1 cellular context compared by ENCODE assay signal in the genomic region with DNA sequence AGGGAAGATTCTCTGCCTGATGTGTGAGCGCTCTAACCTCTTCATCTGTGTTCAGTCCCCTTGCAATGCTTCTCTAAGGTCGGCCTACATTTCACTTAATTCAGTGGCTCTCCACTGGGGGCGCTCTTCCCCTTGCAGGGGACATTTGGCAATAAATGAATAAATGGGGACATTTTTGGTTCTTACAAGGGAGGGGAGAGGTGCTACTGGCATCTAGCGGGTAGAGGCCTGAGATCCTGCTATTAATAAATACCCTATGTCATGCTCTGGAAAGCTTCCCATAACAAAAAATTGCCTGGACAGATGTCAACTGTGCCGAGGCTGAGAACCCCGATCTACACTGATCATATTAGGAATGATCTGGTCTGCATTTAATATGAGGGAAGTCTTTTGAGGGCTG.
TF ChIP-seq lines count a peak whose summit lies in the region.

No MANE protein-coding gene starts in this region.

TF ChIP-seq in WTC11, 78 proteins besides CTCF, POLR2A, EP300 and RAD21 (continued from another document):
- TF ChIP-seq CBFB (CRISPR knock-in tag; IDR thresholded peaks at IDR 0.05; ENCODE audit: low read depth) (no peak), PRDM15 (CRISPR knock-in tag; IDR thresholded peaks at IDR 0.05) (no peak), ZNF423 (CRISPR knock-in tag; IDR thresholded peaks at IDR 0.05) (no peak)
